ENCODE assay signal across 20 cellular contexts in the genomic region with DNA sequence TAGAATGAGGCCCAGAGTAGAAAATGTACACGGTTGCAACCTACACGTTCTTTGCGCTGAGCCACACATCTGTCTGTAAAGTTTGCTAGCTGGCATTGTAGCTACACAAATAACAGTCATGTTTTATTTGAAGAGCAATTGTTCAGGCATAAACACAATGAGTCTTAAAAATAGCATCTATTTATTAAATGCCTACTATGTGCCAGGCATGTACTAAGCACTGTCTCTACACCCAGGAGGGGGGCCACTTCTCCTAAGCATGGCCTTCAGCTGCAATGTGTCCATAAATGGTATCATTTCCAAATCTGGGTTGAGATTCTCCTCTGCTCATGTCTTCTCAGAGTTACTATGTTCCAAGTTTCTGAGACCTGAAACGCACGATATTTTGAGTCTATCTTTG.
A peak's percentile ranks its signal among the peaks of the same experiment; 100 is the strongest.
DNase-seq lines count a peak whose midpoint lies in the region; ATAC-seq, FAIRE-seq and TF ChIP-seq lines count a peak whose summit lies in the region.
"Had no signal": no experiment of that assay in that cellular context is flagged by ENCODE, and none has a peak within 500 bp of the region (broad histone marks: within the 10 kb centered on the region; RNA-seq: fewer than 3 reads in every experiment).

No MANE protein-coding gene starts in this region.

- WGBS in heart left ventricle, 4 donors = 67 to 79% (median 71%) methylated on average over 5 of the region's 5 CpGs
- WGBS in adrenal gland, 4 donors = 78 to 89% (median 82%) methylated on average over 5 of the region's 5 CpGs
- 53 to 72% methylated on average over 3 to 5 of the region's 5 CpGs for WGBS in transverse colon (ENCODE audit: low coverage in 1 of 2), 2 donors

- ATAC-seq in heart left ventricle (no peak), Right ventricle myocardium superior (ENCODE audit: poor library complexity) (no peak)
- ATAC-seq: GM23338, HCT116 had no signal

- peaks cover 0 to 46% (median 20%) of the 10 kb centered on the region in 12 donors for H3K4me1 ChIP-seq in heart left ventricle
- peaks cover 19 to 42% of the 10 kb centered on the region in 2 donors for H3K4me1 ChIP-seq in adrenal gland (replicated peaks in 1 of 2)
- peaks cover 79% of the 10 kb centered on the region for H3K4me1 ChIP-seq in muscle layer of colon (ENCODE audit: insufficient read depth, low read length)
- H3K4me1 ChIP-seq in transverse colon = peaks cover 0 to 14% (median 6%) of the 10 kb centered on the region in 4 donors
- H3K4me1 ChIP-seq: BLaER1 had no signal

- H3K9me3 ChIP-seq in heart left ventricle = peaks cover 0 to 7% (median 0%) of the 10 kb centered on the region in 12 donors
- H3K9me3 ChIP-seq in adrenal gland (replicated peaks in 1 of 3) = no peaks in the 10 kb centered on the region
- no peaks in the 10 kb centered on the region for H3K9me3 ChIP-seq in muscle layer of colon (ENCODE audit: low read length)
- no peaks in the 10 kb centered on the region for H3K9me3 ChIP-seq in transverse colon
- H3K9me3 ChIP-seq in WERI-Rb-1 (ENCODE audit: severe bottlenecking) = peaks cover 5% of the 10 kb centered on the region
- H3K9me3 ChIP-seq: BLaER1 had no signal

- TF ChIP-seq EP300 in transverse colon (IDR thresholded peaks at IDR 0.05; ENCODE audit: low read depth) = no peak

- H3K4me3 Mint-ChIP-seq in Calu3 (ENCODE audit: low read depth, unreplicated experiment) = no peak overlapping the region
- H3K4me3 Mint-ChIP-seq: CD8-positive, alpha-beta memory T cell; GM23338 had no signal

- peaks cover 93% of the 10 kb centered on the region for H3K27me3 Mint-ChIP-seq in Calu3 (ENCODE audit: unreplicated experiment)

- TF ChIP-seq POLR2A in heart left ventricle (IDR thresholded peaks at IDR 0.05) (no peak), adrenal gland (IDR thresholded peaks at IDR 0.05) (no peak), transverse colon (IDR thresholded peaks at IDR 0.05) (no peak)

- no peak for TF ChIP-seq CTCF in heart left ventricle (IDR thresholded peaks at IDR 0.05)
- no peak for TF ChIP-seq CTCF in adrenal gland (IDR thresholded peaks at IDR 0.05)
- no peak for TF ChIP-seq CTCF in transverse colon (IDR thresholded peaks at IDR 0.05)
- no peak for TF ChIP-seq CTCF in WERI-Rb-1 (IDR thresholded peaks at IDR 0.05; ENCODE audit: low read depth, low read length)
- TF ChIP-seq CTCF in Calu3 (IDR thresholded peaks at IDR 0.05; ENCODE audit: unreplicated experiment) = no peak

- H3K36me3 Mint-ChIP-seq in Calu3 (ENCODE audit: insufficient read depth, unreplicated experiment) = no peaks in the 10 kb centered on the region

- H3K9me3 Mint-ChIP-seq in Calu3 (ENCODE audit: low read depth, unreplicated experiment) = no peaks in the 10 kb centered on the region
- H3K9me3 Mint-ChIP-seq: GM23338 had no signal

- no TSS peak for BruUV-seq in Calu3 (replicated peaks; lab: Mats Ljungman, UMichigan)

- no peak overlapping the region for H3K9ac ChIP-seq in muscle layer of colon (ENCODE audit: low read length)
- H3K9ac ChIP-seq: BLaER1 had no signal

- CTCF ChIA-PET in Calu3 (lab: Charles Lee) = no interaction called here

- intact Hi-C loops in heart left ventricle (cut with DNase I) (loop anchor here in 4 of 10 donors (2.0 to 5.0 kb wide), 4 partner anchors 37 to 182 kb away; a partner anchor contains a TSS), Right ventricle myocardium superior (cut with DNase I) (no loop called here), adrenal gland (cut with DNase I) (no loop called here), transverse colon (cut with DNase I; ENCODE audit: low total_unique reads) (loop anchor here (5.0 kb wide), 1 partner anchor 43 kb away; no protein-coding TSS in a partner anchor), Calu3 (cut with micrococcal nuclease; ENCODE audit: unreplicated experiment) (no loop called here)

- H3K27ac ChIP-seq in heart left ventricle = peak overlapping the region; percentile 33 to 89 (median 68)
- peak overlapping the region in 3 of 5 donors; percentile 16 to 49 (median 18) for H3K27ac ChIP-seq in adrenal gland
- H3K27ac ChIP-seq in muscle layer of colon (ENCODE audit: low read depth, low read length) = peak overlapping the region; percentile 5
- peak overlapping the region; percentile 44 to 75 (median 54) for H3K27ac ChIP-seq in transverse colon
- H3K27ac ChIP-seq in WERI-Rb-1 = no peak overlapping the region
- H3K27ac ChIP-seq: BLaER1 had no signal

- DNase-seq in heart left ventricle = no peak
- no peak for DNase-seq in Right ventricle myocardium superior
- DNase-seq in adrenal gland = no peak
- no peak for DNase-seq in transverse colon
- no peak for DNase-seq in GM19239 (ENCODE audit: insufficient read length, low spot score)
- DNase-seq in WERI-Rb-1 = no peak
- no peak for DNase-seq in Calu3
- DNase-seq: CD8-positive, alpha-beta memory T cell; KBM-7; MV-4-11; NCI-H1417; NCI-H2029 treated with DMSO at 0.1 percent for 48 hours; NCI-H446 treated with DMSO at 0.1 percent for 48 hours; NCI-H748 treated with DMSO at 0.1 percent for 48 hours; OCI-M1 had no signal

- in situ Hi-C loops in transverse colon (cut with MboI; ENCODE audit: low pct_ligation_motif_present in 1 of 4, low pct_unique_long_range_greater_than_20kb in 1 of 4, low sequenced_read_pairs in 3 of 4) = no loop called here

- H3K27me3 ChIP-seq in heart left ventricle = no peaks in the 10 kb centered on the region
- H3K27me3 ChIP-seq in adrenal gland = no peaks in the 10 kb centered on the region
- no peaks in the 10 kb centered on the region for H3K27me3 ChIP-seq in muscle layer of colon (ENCODE audit: control insufficient read depth in 1 of 2, insufficient read depth in 2 of 2, low read length in 2 of 2)
- no peaks in the 10 kb centered on the region for H3K27me3 ChIP-seq in transverse colon
- H3K27me3 ChIP-seq in WERI-Rb-1 (ENCODE audit: insufficient read depth, low read depth, severe bottlenecking) = no peaks in the 10 kb centered on the region
- H3K27me3 ChIP-seq: BLaER1 had no signal

- no peak overlapping the region for H3K4me3 ChIP-seq in heart left ventricle
- H3K4me3 ChIP-seq in adrenal gland = no peak overlapping the region
- no peak overlapping the region for H3K4me3 ChIP-seq in muscle layer of colon (ENCODE audit: low read depth in 1 of 2, low read length in 2 of 2)
- H3K4me3 ChIP-seq in transverse colon = no peak overlapping the region
- H3K4me3 ChIP-seq in WERI-Rb-1 (ENCODE audit: low read depth, low read length) = no peak overlapping the region
- H3K4me3 ChIP-seq: BLaER1, GM23338 had no signal

- no peak overlapping the region for H3K27ac Mint-ChIP-seq in Calu3 (ENCODE audit: unreplicated experiment)
- H3K27ac Mint-ChIP-seq: CD8-positive, alpha-beta memory T cell; GM23338 had no signal

- H3K4me1 Mint-ChIP-seq in Calu3 (ENCODE audit: low read depth, unreplicated experiment) = peaks cover 26% of the 10 kb centered on the region
- H3K4me1 Mint-ChIP-seq: CD8-positive, alpha-beta memory T cell had no signal

- H3K36me3 ChIP-seq in heart left ventricle (no peaks in the 10 kb centered on the region), adrenal gland (replicated peaks in 1 of 2) (no peaks in the 10 kb centered on the region), muscle layer of colon (ENCODE audit: insufficient read depth, low read length) (no peaks in the 10 kb centered on the region), transverse colon (no peaks in the 10 kb centered on the region), WERI-Rb-1 (no peaks in the 10 kb centered on the region)
- H3K36me3 ChIP-seq: BLaER1 had no signal

- FAIRE-seq in GM19239 (lab: Jason Lieb, UNC) = no peak
- FAIRE-seq: GM12892 had no signal
